In the genomic region with DNA sequence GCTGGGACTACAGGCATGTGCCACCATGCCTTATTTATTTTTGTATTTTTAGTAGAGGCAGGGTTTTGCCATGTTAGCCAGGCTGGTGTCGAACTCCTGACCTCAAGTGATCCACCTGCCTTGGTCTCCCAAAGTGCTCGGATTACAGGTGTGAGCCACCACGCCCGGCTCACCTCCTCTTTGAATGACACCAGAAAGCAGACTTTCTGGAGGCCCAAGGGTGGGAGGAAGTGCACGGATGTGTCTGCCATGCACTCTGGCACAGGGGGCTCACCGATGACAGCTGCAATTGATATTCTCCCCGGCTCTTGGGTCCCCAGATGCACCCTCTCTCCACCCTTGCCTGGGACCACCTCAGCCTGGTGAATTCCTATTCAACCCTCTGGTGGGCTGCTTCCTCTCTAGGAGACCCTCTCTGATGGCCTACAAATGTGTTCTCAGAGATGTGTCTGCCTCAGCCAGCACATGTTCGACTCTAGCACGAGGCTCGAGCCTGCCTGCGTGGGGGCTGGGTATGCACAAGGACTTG, we compare ENCODE assay signal across 19 cellular contexts.
DNase-seq lines count a peak whose midpoint lies in the region; ATAC-seq, FAIRE-seq and TF ChIP-seq lines count a peak whose summit lies in the region.
"Had no signal": no experiment of that assay in that cellular context is flagged by ENCODE, and none has a peak within 500 bp of the region (broad histone marks: within the 10 kb centered on the region; RNA-seq: fewer than 3 reads in every experiment).

No MANE protein-coding gene starts in this region.

- H3K4me2 ChIP-seq in BLaER1 treated with 17β-estradiol and CSF1 and Interleukin-3, amounts not matched to agents 10 nM and 100 nM = peak overlapping the region in 9 of 11 experiments; percentile 14 to 85 (median 60); a peak in 15 of 22 replicates

- H3K27ac ChIP-seq in BLaER1 treated with 17β-estradiol and CSF1 and Interleukin-3, amounts not matched to agents 10 nM and 100 nM = no peak overlapping the region
- H3K27ac ChIP-seq: C4-2B had no signal

- H3K36me3 Mint-ChIP-seq in activated CD8-positive, alpha-beta memory T cell treated with anti-CD3 and anti-CD28 coated beads, Interleukin-2, amount 10 ng/mL, durations not matched to agents 7 days and 5 days = no peaks in the 10 kb centered on the region
- H3K36me3 Mint-ChIP-seq: CD4-positive, alpha-beta memory T cell had no signal

- H3K27ac Mint-ChIP-seq in activated CD8-positive, alpha-beta memory T cell treated with anti-CD3 and anti-CD28 coated beads, Interleukin-2, amount 10 ng/mL, durations not matched to agents 7 days and 5 days = no peak overlapping the region
- H3K27ac Mint-ChIP-seq: CD4-positive, alpha-beta memory T cell; HFFc6 had no signal

- FAIRE-seq in D721Med (lab: Jason Lieb, UNC) = no peak
- FAIRE-seq: GM12892, GM19239 had no signal

- CTCF ChIA-PET in activated CD8-positive, alpha-beta memory T cell treated with anti-CD3 and anti-CD28 coated beads, Interleukin-2, amount 10 ng/mL, durations not matched to agents 7 days and 5 days (lab: Charles Lee) = no interaction called here

- H3K4me1 Mint-ChIP-seq in activated CD8-positive, alpha-beta memory T cell treated with anti-CD3 and anti-CD28 coated beads, Interleukin-2, amount 10 ng/mL, durations not matched to agents 7 days and 5 days = no peaks in the 10 kb centered on the region
- H3K4me1 Mint-ChIP-seq: CD4-positive, alpha-beta memory T cell had no signal

- no peaks in the 10 kb centered on the region for H3K9me3 ChIP-seq in BLaER1 treated with 17β-estradiol and CSF1 and Interleukin-3, amounts not matched to agents 10 nM and 100 nM (replicated peaks in 1 of 11)

- H3K27me3 ChIP-seq in BLaER1 treated with 17β-estradiol and CSF1 and Interleukin-3, amounts not matched to agents 10 nM and 100 nM = no peaks in the 10 kb centered on the region

- no peak for TF ChIP-seq CTCF in D721Med (IDR thresholded peaks at IDR 0.05; ENCODE audit: insufficient read depth, missing control alignments)

- no peaks in the 10 kb centered on the region for H3K9me3 Mint-ChIP-seq in activated CD8-positive, alpha-beta memory T cell treated with anti-CD3 and anti-CD28 coated beads, Interleukin-2, amount 10 ng/mL, durations not matched to agents 7 days and 5 days (ENCODE audit: low read depth)
- H3K9me3 Mint-ChIP-seq: CD4-positive, alpha-beta memory T cell; HFFc6 had no signal

- H4K20me1 ChIP-seq in BLaER1 treated with 17β-estradiol and CSF1 and Interleukin-3, amounts not matched to agents 10 nM and 100 nM = no peaks in the 10 kb centered on the region

- DNase-seq in activated CD8-positive, alpha-beta memory T cell treated with anti-CD3 and anti-CD28 coated beads, Interleukin-2, amount 50 U/mL, for 48 hours = peak; percentile 28
- no peak for DNase-seq in activated CD8-positive, alpha-beta memory T cell treated with anti-CD3 and anti-CD28 coated beads, Interleukin-2, amount 10 ng/mL, durations not matched to agents 7 days and 5 days
- DNase-seq in mesenteric fat pad (ENCODE audit: low spot score) (peak; percentile 37), sciatic nerve (ENCODE audit: low spot score) (peak; percentile 51), D721Med (ENCODE audit: insufficient read length, low spot score) (no peak), SKM-1 treated with dmso at 0.1 percent for 144 hours (lab: John Stamatoyannopoulos, UW; ENCODE audit: unreplicated experiment) (no peak)
- DNase-seq: 8988T; AML-193; CD4-positive, alpha-beta memory T cell; DMS153; DMS79 treated with DMSO at 0.1 percent for 48 hours; GDM1; HCEC 1CT; HFFc6 had no signal

- H3K4me3 ChIP-seq in BLaER1 treated with 17β-estradiol and CSF1 and Interleukin-3, amounts not matched to agents 10 nM and 100 nM = no peak overlapping the region

- H3K4me3 Mint-ChIP-seq in activated CD8-positive, alpha-beta memory T cell treated with anti-CD3 and anti-CD28 coated beads, Interleukin-2, amount 10 ng/mL, durations not matched to agents 7 days and 5 days = no peak overlapping the region
- H3K4me3 Mint-ChIP-seq: CD4-positive, alpha-beta memory T cell; HFFc6 had no signal

- ATAC-seq in activated CD8-positive, alpha-beta memory T cell treated with anti-CD3 and anti-CD28 coated beads, Interleukin-2, amount 10 ng/mL, durations not matched to agents 7 days and 5 days = no peak
- ATAC-seq in sciatic nerve (no peak), HG02763 (IDR thresholded peaks at IDR 0.05; ENCODE audit: unreplicated experiment) (no peak)

- H3K36me3 ChIP-seq in BLaER1 treated with 17β-estradiol and CSF1 and Interleukin-3, amounts not matched to agents 10 nM and 100 nM = no peaks in the 10 kb centered on the region

- peaks cover 0 to 95% (median 85%) of the 10 kb centered on the region in 10 experiments; a peak in 16 of 20 replicates for H3K4me1 ChIP-seq in BLaER1 treated with 17β-estradiol and CSF1 and Interleukin-3, amounts not matched to agents 10 nM and 100 nM

- H3K9ac ChIP-seq in BLaER1 treated with 17β-estradiol and CSF1 and Interleukin-3, amounts not matched to agents 10 nM and 100 nM = 0 out of 22 replicates have a peak overlapping the region, but pooled peaks of 1 of the 11 experiments have one; percentile 20

- peaks cover 12% of the 10 kb centered on the region for H3K27me3 Mint-ChIP-seq in activated CD8-positive, alpha-beta memory T cell treated with anti-CD3 and anti-CD28 coated beads, Interleukin-2, amount 10 ng/mL, durations not matched to agents 7 days and 5 days

- intact Hi-C loops in sciatic nerve (cut with DNase I) = no loop called here

Comparison
In these comparisons a context has a peak if more than half of its experiments do, and no peak if none do; other contexts are left out.
1. DNase-seq: peak in activated CD8-positive, alpha-beta memory T cell treated with anti-CD3 and anti-CD28 coated beads, Interleukin-2, amount 50 U/mL, for 48 hours (single experiment), mesenteric fat pad (single experiment) and sciatic nerve (single experiment); none in activated CD8-positive, alpha-beta memory T cell treated with anti-CD3 and anti-CD28 coated beads, Interleukin-2, amount 10 ng/mL, durations not matched to agents 7 days and 5 days (single experiment), D721Med (single experiment) and SKM-1 treated with dmso at 0.1 percent for 144 hours (single experiment).